ENCODE assay signal across 10 cellular contexts in the genomic region with DNA sequence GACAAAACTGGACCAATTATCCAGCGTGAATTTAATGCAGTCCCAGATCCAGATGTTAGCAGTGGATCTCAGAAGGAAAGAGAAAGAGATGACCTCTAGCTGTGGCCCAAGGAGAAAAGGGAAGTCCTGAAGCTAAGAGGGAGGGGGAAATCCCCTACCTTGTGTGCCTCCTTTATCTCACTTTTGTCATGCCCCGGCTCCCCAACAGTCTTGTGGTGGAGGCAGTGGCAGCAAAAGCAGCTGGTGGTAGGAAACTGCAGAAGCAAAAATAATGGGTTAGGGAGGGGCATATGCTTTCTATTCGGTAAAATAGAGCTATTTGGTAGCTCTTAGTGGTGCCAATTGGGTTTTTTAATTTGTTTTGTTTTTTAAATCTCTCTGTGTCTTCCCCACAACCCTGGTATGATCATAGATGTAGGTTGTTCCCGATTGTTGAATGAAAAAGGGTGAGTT. TPM values are rescaled to one million over a fixed set of nuclear protein-coding genes. Genes with fewer than 3 reads are reported as not detected.
DNase-seq lines count a peak whose midpoint lies in the region; ATAC-seq, FAIRE-seq and TF ChIP-seq lines count a peak whose summit lies in the region.
"Had no signal": no experiment of that assay in that cellular context is flagged by ENCODE, and none has a peak within 500 bp of the region (broad histone marks: within the 10 kb centered on the region; RNA-seq: fewer than 3 reads in every experiment).

No MANE protein-coding gene starts in this region.

- TF ChIP-seq CTCF in OCI-LY7 (conservative IDR thresholded peaks at IDR 0.05; ENCODE audit: low read length) (peak; percentile 57; the same call in 1 of the 2 replicates), mucosa of descending colon (IDR thresholded peaks at IDR 0.05) (no peak), gastroesophageal sphincter (IDR thresholded peaks at IDR 0.05) (no peak)

- WGBS in gastroesophageal sphincter (ENCODE audit: low coverage in 1 of 2), 2 donors = 67 to 70% methylated on average over 2 to 4 of the region's 4 CpGs

- peak; percentile 82 for DNase-seq in NK-92 treated with Interleukin-12 subunit alpha and Interleukin-12 subunit beta, amount 100 ng/mL, for 24 hours (lab: John Stamatoyannopoulos, UW)
- DNase-seq in NK-92 (lab: John Stamatoyannopoulos, UW; ENCODE audit: unreplicated experiment) (no peak), OCI-LY7 (ENCODE audit: low spot score) (peak; percentile 93), mucosa of descending colon (peak in 1 of 3 donors; percentile 58), NCI-H82 (lab: John Stamatoyannopoulos, UW) (no peak), frontal cortex (ENCODE audit: low spot score in 2 of 2) (no peak)

- peak; percentile 98 for ATAC-seq in HG02678 (IDR thresholded peaks at IDR 0.05; ENCODE audit: unreplicated experiment)
- ATAC-seq in mucosa of descending colon = peak; percentile 84
- no peak for ATAC-seq in gastroesophageal sphincter

- H3K9me3 ChIP-seq in OCI-LY7 (ENCODE audit: low read length) = peaks cover 41% of the 10 kb centered on the region
- H3K9me3 ChIP-seq in mucosa of descending colon = no peaks in the 10 kb centered on the region
- peaks cover 0 to 5% (median 0%) of the 10 kb centered on the region in 3 donors for H3K9me3 ChIP-seq in gastroesophageal sphincter

- H3K79me2 ChIP-seq in OCI-LY7 (ENCODE audit: insufficient read depth, low read depth, low read length) = peaks cover 69% of the 10 kb centered on the region; the same call in 1 of the 2 replicates

- TF ChIP-seq EP300 in gastroesophageal sphincter (IDR thresholded peaks at IDR 0.05) = no peak

- no peaks in the 10 kb centered on the region for H3K27me3 ChIP-seq in gastroesophageal sphincter

- H3K4me1 ChIP-seq in OCI-LY7 (ENCODE audit: insufficient read depth, low read length, poor library complexity, severe bottlenecking) = peaks cover 63% of the 10 kb centered on the region
- H3K4me1 ChIP-seq in mucosa of descending colon (ENCODE audit: low read depth) = no peaks in the 10 kb centered on the region
- no peaks in the 10 kb centered on the region for H3K4me1 ChIP-seq in gastroesophageal sphincter

- POLR2A ChIA-PET in OCI-LY7 (lab: Charles Lee) = interaction anchor here (0.7 to 7.3 kb wide), 25 partner anchors 9 to 1237 kb away, joined by 3 to 83 read pairs (median 8); partner anchors contain the start of gene MCTP2

- H3K27ac ChIP-seq in OCI-LY7 (ENCODE audit: low read depth, low read length, poor library complexity, severe bottlenecking) (peak overlapping the region; percentile 96), gastroesophageal sphincter (no peak overlapping the region)
- H3K27ac ChIP-seq: VCaP had no signal

- BruUV-seq in OCI-LY7 (replicated peaks; lab: Mats Ljungman, UMichigan) = no TSS peak

- peak overlapping the region; percentile 75 for H3K4me2 ChIP-seq in OCI-LY7 (ENCODE audit: low read length)

- H4K20me1 ChIP-seq in OCI-LY7 (ENCODE audit: insufficient read depth, low read length) = no peaks in the 10 kb centered on the region

- no peak for TF ChIP-seq POLR2A in gastroesophageal sphincter (IDR thresholded peaks at IDR 0.05)

- CTCF ChIA-PET in OCI-LY7 (lab: Charles Lee; ENCODE audit: unreplicated experiment) = interaction anchor here (0.6 to 1.9 kb wide), 7 partner anchors 9 to 56 kb away, joined by 3 to 7 read pairs (median 4); no protein-coding TSS in a partner anchor

- H2AFZ ChIP-seq in OCI-LY7 (ENCODE audit: low read length) = peak overlapping the region; percentile 4; the same call in 1 of the 2 replicates

- H3K36me3 ChIP-seq in OCI-LY7 (ENCODE audit: insufficient read depth, low read length) = peaks cover 55% of the 10 kb centered on the region
- no peaks in the 10 kb centered on the region for H3K36me3 ChIP-seq in mucosa of descending colon (ENCODE audit: low read depth)
- H3K36me3 ChIP-seq in gastroesophageal sphincter = no peaks in the 10 kb centered on the region

- H3K4me3 ChIP-seq in OCI-LY7 (ENCODE audit: low read depth, low read length, poor library complexity, severe bottlenecking) (peak overlapping the region; percentile 60), mucosa of descending colon (no peak overlapping the region), gastroesophageal sphincter (no peak overlapping the region)

- intact Hi-C loops in OCI-LY7 (cut with micrococcal nuclease; ENCODE audit: unreplicated experiment) (loop anchor here (1.0 to 2.0 kb wide), 4 partner anchors 9 to 56 kb away; no protein-coding TSS in a partner anchor), mucosa of descending colon (cut with DNase I, micrococcal nuclease) (no loop called here)

- no peak for FAIRE-seq in frontal cortex (lab: Jason Lieb, UNC)
- FAIRE-seq: A204.1 had no signal

- H3K9me2 ChIP-seq in OCI-LY7 (ENCODE audit: insufficient read depth, low read length) = no peaks in the 10 kb centered on the region

RNA-seq across cellular contexts. Expression of gene MCTP2, which starts 56.5 kb away (rescaled TPM):
- total RNA-seq in OCI-LY7 (2014; rRNA removed; shearing (Covaris generic)) = 73.2 and 75.0 TPM in 2 replicates
- total RNA-seq in OCI-LY7 (2022) (90.6 and 91.6 TPM in 2 replicates), mucosa of descending colon (10 to 100 TPM; 41.9 to 89.3 (median 83.7) TPM), frontal cortex (1.2 TPM), gastroesophageal sphincter (10 to 100 TPM in 1 of 4 donors, 1 to 10 TPM in 3; 1.5 to 10.3 (median 5.7) TPM)

Comparison
In these comparisons a context has a peak if more than half of its experiments do, and no peak if none do; other contexts are left out.
1. DNase-seq: peak in NK-92 treated with Interleukin-12 subunit alpha and Interleukin-12 subunit beta, amount 100 ng/mL, for 24 hours (single experiment) and OCI-LY7 (single experiment); none in NK-92 (single experiment), NCI-H82 (single experiment) and frontal cortex (0 of 2).